Comparison of ENCODE assay signal across 25 cellular contexts in the genomic region with DNA sequence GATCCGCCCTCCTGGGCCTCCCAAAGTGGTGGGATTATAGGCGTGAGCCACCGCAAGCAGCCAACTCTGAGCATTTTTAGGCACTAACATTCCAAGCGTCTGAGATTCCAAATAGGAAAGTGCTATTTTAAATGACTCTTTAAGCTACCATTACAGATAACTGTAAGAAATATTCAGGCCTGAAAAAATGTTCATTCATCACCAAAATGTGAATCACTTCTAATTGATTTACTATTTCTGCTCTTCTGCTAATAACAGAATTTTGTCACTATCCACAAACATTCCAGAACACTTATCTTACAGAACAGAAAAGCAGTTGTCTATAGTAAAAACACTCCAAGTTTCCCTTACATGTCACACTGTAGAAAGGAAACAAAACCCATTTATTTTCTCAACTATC.
DNase-seq lines count a peak whose midpoint lies in the region; ATAC-seq and TF ChIP-seq lines count a peak whose summit lies in the region.
"Had no signal": no experiment of that assay in that cellular context is flagged by ENCODE, and none has a peak within 500 bp of the region (broad histone marks: within the 10 kb centered on the region; RNA-seq: fewer than 3 reads in every experiment).

No MANE protein-coding gene starts in this region.

- H3K9me3 ChIP-seq in HEK293 (ENCODE audit: control insufficient read depth, insufficient read depth, low read depth, low read length) (no peaks in the 10 kb centered on the region), right lobe of liver (no peaks in the 10 kb centered on the region), lower lobe of right lung (no peaks in the 10 kb centered on the region)
- H3K9me3 ChIP-seq: Caco-2, colonic mucosa, esophagus squamous epithelium, gastrocnemius medialis, stomach, transverse colon had no signal

- intact Hi-C loops in right lobe of liver (cut with DNase I): no loop called here
- intact Hi-C loops in lower lobe of right lung (cut with DNase I): no loop called here

- peaks cover 70% of the 10 kb centered on the region for H3K4me1 Mint-ChIP-seq in T-helper 2 cell treated with Interferon-gamma antibody and Interleukin-4, amounts not matched to agents 5 μg/mL and 100 μg/mL, for 36 hours (ENCODE audit: low read depth)
- H3K4me1 Mint-ChIP-seq in activated T-helper 17 cell treated with anti-CD3 and anti-CD28 coated beads, Interleukin-2, amount 50 U/mL, for 72 hours: peaks cover 19% of the 10 kb centered on the region
- H3K4me1 Mint-ChIP-seq in naive thymus-derived CD8-positive, alpha-beta T cell: peaks cover 32 to 94% (median 76%) of the 10 kb centered on the region in 4 donors

- WGBS in right lobe of liver (ENCODE audit: insufficient coverage, low coverage, low lambda C conversion rate, missing lambda C conversion rate): 96% methylated on average over 4 of the region's 4 CpGs

- H3K4me1 ChIP-seq in HEK293 (ENCODE audit: control insufficient read depth, insufficient read depth, low read length) (peaks cover 23% of the 10 kb centered on the region), right lobe of liver (peaks cover 0 to 18% (median 0%) of the 10 kb centered on the region in 4 donors), lower lobe of right lung (peaks cover 40% of the 10 kb centered on the region)
- H3K4me1 ChIP-seq: Caco-2, colonic mucosa had no signal

- H3K27ac ChIP-seq in HEK293 (ENCODE audit: extremely low read depth, low read depth, low read length) (no peak overlapping the region), right lobe of liver (no peak overlapping the region), lower lobe of right lung (no peak overlapping the region), coronary artery (no peak overlapping the region)
- H3K27ac ChIP-seq: colonic mucosa, esophagus squamous epithelium, gastrocnemius medialis, stomach, transverse colon had no signal

- no peaks in the 10 kb centered on the region for H3K9me3 Mint-ChIP-seq in T-helper 2 cell treated with Interferon-gamma antibody and Interleukin-4, amounts not matched to agents 5 μg/mL and 100 μg/mL, for 36 hours
- no peaks in the 10 kb centered on the region for H3K9me3 Mint-ChIP-seq in activated T-helper 17 cell treated with anti-CD3 and anti-CD28 coated beads, Interleukin-2, amount 50 U/mL, for 72 hours
- no peaks in the 10 kb centered on the region for H3K9me3 Mint-ChIP-seq in naive thymus-derived CD8-positive, alpha-beta T cell

- H3K36me3 ChIP-seq in HEK293 (ENCODE audit: control insufficient read depth in 2 of 2, insufficient read depth in 1 of 2, low read length in 2 of 2) (no peaks in the 10 kb centered on the region), right lobe of liver (no peaks in the 10 kb centered on the region), lower lobe of right lung (no peaks in the 10 kb centered on the region)
- H3K36me3 ChIP-seq: colonic mucosa, esophagus squamous epithelium, gastrocnemius medialis, stomach, transverse colon had no signal

- no peak for ATAC-seq in activated T-helper 17 cell treated with anti-CD3 and anti-CD28 coated beads, Interleukin-2, amount 50 U/mL, for 72 hours (replicated peaks)
- no peak for ATAC-seq in naive thymus-derived CD8-positive, alpha-beta T cell
- ATAC-seq in right lobe of liver: no peak
- ATAC-seq in lower lobe of right lung: no peak
- ATAC-seq: gastrocnemius medialis, HCT116, left ventricle myocardium superior had no signal

- DNase-seq in T-helper 2 cell treated with Interferon-gamma antibody and Interleukin-4, amounts not matched to agents 5 μg/mL and 100 μg/mL, for 36 hours (ENCODE audit: low spot score): no peak
- DNase-seq in T-helper 2 cell: no peak
- no peak for DNase-seq in naive thymus-derived CD8-positive, alpha-beta T cell
- DNase-seq in right lobe of liver: no peak
- no peak for DNase-seq in lower lobe of right lung
- no peak for DNase-seq in coronary artery (ENCODE audit: low spot score)
- DNase-seq: 8988T; activated CD4-positive, alpha-beta T cell treated with anti-CD3 and anti-CD28 coated beads, Interleukin-2, amount 50 U/mL, for 48 hours; AML-193; Caco-2; colonic mucosa; DMS79 treated with DMSO at 0.1 percent for 48 hours; esophagus squamous epithelium; gastrocnemius medialis; hippocampal formation; KG1; left ventricle myocardium superior; NCI-H1694; NCI-H526 treated with DMSO at 0.1 percent for 48 hours; stimulated activated CD4-positive, alpha-beta T cell treated with anti-CD3 and anti-CD28 coated beads, Interleukin-4, amount 100 ng/mL, for 1 hour; stomach; transverse colon had no signal

- H3K27ac Mint-ChIP-seq in T-helper 2 cell treated with Interferon-gamma antibody and Interleukin-4, amounts not matched to agents 5 μg/mL and 100 μg/mL, for 36 hours: no peak overlapping the region
- H3K27ac Mint-ChIP-seq in activated T-helper 17 cell treated with anti-CD3 and anti-CD28 coated beads, Interleukin-2, amount 50 U/mL, for 72 hours: no peak overlapping the region
- H3K27ac Mint-ChIP-seq in naive thymus-derived CD8-positive, alpha-beta T cell: peak overlapping the region; percentile 62 to 99 (median 94)

- no peak for TF ChIP-seq POLR2A in right lobe of liver (IDR thresholded peaks at IDR 0.05)

- H3K4me3 ChIP-seq in HEK293 (ENCODE audit: low read depth, low read length) (no peak overlapping the region), right lobe of liver (no peak overlapping the region), lower lobe of right lung (no peak overlapping the region), coronary artery (no peak overlapping the region)
- H3K4me3 ChIP-seq: colonic mucosa, esophagus squamous epithelium, gastrocnemius medialis, stomach, transverse colon had no signal

- peaks cover 2% of the 10 kb centered on the region for H3K27me3 Mint-ChIP-seq in T-helper 2 cell treated with Interferon-gamma antibody and Interleukin-4, amounts not matched to agents 5 μg/mL and 100 μg/mL, for 36 hours (ENCODE audit: low read depth)
- H3K27me3 Mint-ChIP-seq in activated T-helper 17 cell treated with anti-CD3 and anti-CD28 coated beads, Interleukin-2, amount 50 U/mL, for 72 hours: no peaks in the 10 kb centered on the region
- no peaks in the 10 kb centered on the region for H3K27me3 Mint-ChIP-seq in naive thymus-derived CD8-positive, alpha-beta T cell

- H3K27me3 ChIP-seq in right lobe of liver (no peaks in the 10 kb centered on the region), lower lobe of right lung (ENCODE audit: low read depth) (no peaks in the 10 kb centered on the region)
- H3K27me3 ChIP-seq: colonic mucosa, esophagus squamous epithelium, gastrocnemius medialis, stomach, transverse colon had no signal

- peaks cover 20% of the 10 kb centered on the region for H3K36me3 Mint-ChIP-seq in T-helper 2 cell treated with Interferon-gamma antibody and Interleukin-4, amounts not matched to agents 5 μg/mL and 100 μg/mL, for 36 hours (ENCODE audit: low read depth)
- H3K36me3 Mint-ChIP-seq in activated T-helper 17 cell treated with anti-CD3 and anti-CD28 coated beads, Interleukin-2, amount 50 U/mL, for 72 hours (ENCODE audit: low read depth): peaks cover 11% of the 10 kb centered on the region
- peaks cover 0 to 5% (median 2%) of the 10 kb centered on the region in 3 donors for H3K36me3 Mint-ChIP-seq in naive thymus-derived CD8-positive, alpha-beta T cell

- CTCF ChIA-PET in HEK293 (lab: Yijun Ruan, JAX): interaction anchor here (0.6 to 0.7 kb wide), 3 partner anchors 95 to 230 kb away, joined by 3 read pairs; no protein-coding TSS in a partner anchor

- TF ChIP-seq CTCF in HEK293 (tag by site-specific recombination; IDR thresholded peaks at IDR 0.05) (no peak), right lobe of liver (IDR thresholded peaks at IDR 0.05) (no peak), lower lobe of right lung (IDR thresholded peaks at IDR 0.05) (no peak), coronary artery (IDR thresholded peaks at IDR 0.05) (no peak)

- peak overlapping the region; percentile 49 for H3K4me3 Mint-ChIP-seq in T-helper 2 cell treated with Interferon-gamma antibody and Interleukin-4, amounts not matched to agents 5 μg/mL and 100 μg/mL, for 36 hours
- peak overlapping the region; percentile 31 for H3K4me3 Mint-ChIP-seq in activated T-helper 17 cell treated with anti-CD3 and anti-CD28 coated beads, Interleukin-2, amount 50 U/mL, for 72 hours
- peak overlapping the region in 8 of 10 donors; percentile 34 to 77 (median 63) for H3K4me3 Mint-ChIP-seq in naive thymus-derived CD8-positive, alpha-beta T cell

- POLR2A ChIA-PET in HEK293 (lab: Yijun Ruan, JAX): interaction anchor here (0.6 kb wide), 1 partner anchor 194 kb away, joined by 3 read pairs; no protein-coding TSS in a partner anchor
- POLR2A ChIA-PET in naive thymus-derived CD8-positive, alpha-beta T cell (lab: Charles Lee): interaction anchor here (0.7 to 2.4 kb wide), 6 partner anchors 11 to 108 kb away, joined by 3 to 12 read pairs (median 3); no protein-coding TSS in a partner anchor

TF ChIP-seq in HEK293, 187 proteins besides CTCF, POLR2A, EP300 and RAD21:
- TF ChIP-seq ZNF544 (tag by site-specific recombination; IDR thresholded peaks at IDR 0.05): no peak
- 0 out of 2 replicates have a peak, but pooled peaks have one; percentile 25 for TF ChIP-seq ZNF600 (tag by site-specific recombination; IDR thresholded peaks at IDR 0.05)
TF ChIP-seq in HEK293: peak in this region for 1.

Comparison
In these comparisons a context has a peak if more than half of its experiments do, and no peak if none do; other contexts are left out.
1. H3K27ac Mint-ChIP-seq: peak in naive thymus-derived CD8-positive, alpha-beta T cell (10 of 10); none in T-helper 2 cell treated with Interferon-gamma antibody and Interleukin-4, amounts not matched to agents 5 μg/mL and 100 μg/mL, for 36 hours (single experiment) and activated T-helper 17 cell treated with anti-CD3 and anti-CD28 coated beads, Interleukin-2, amount 50 U/mL, for 72 hours (single experiment).
2. Peak in every context shown above with its lines, with median percentiles within 50 percentile points of each other: H3K4me3 Mint-ChIP-seq.